In the genomic region with DNA sequence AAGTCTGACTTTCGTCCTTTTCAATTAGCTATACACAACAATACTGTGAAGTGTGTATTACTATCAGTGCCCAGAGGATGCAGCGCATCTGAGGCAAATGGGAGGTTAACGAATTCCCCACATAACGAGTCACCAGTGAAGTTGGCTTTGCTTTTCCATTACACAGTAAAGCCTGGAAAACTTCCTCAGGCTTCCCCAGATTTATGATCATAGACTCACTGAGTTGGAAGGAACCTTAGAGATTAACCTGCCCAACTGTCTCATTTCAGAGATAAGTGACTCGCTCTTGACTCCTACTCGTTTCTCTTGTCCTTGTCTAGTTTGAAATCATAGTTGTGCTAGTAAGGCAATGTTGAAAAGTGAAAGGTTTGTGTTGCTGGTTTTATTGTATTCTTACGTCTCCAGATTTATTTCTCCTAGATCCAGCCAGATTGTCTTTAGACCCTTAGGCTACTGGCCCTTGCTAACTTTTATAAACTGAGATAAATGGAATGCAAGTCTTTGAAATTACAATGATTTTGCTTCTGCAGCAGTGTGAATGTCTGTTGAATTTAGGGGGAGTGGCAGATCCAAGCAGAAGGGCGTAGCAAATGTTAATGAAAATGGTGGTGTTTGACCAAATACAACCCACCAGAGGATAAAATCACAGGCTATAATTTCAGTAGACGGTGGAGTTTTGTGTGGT, we compare ENCODE assay signal across 13 cellular contexts. TPM values are rescaled to one million over a fixed set of nuclear protein-coding genes. Genes with fewer than 3 reads are reported as not detected.
DNase-seq lines count a peak whose midpoint lies in the region; ATAC-seq lines count a peak whose summit lies in the region.
"Had no signal": no experiment of that assay in that cellular context is flagged by ENCODE, and none has a peak within 500 bp of the region (broad histone marks: within the 10 kb centered on the region; RNA-seq: fewer than 3 reads in every experiment).

No MANE protein-coding gene starts in this region.

- no peaks in the 10 kb centered on the region for H3K27me3 ChIP-seq in MG63
- H3K27me3 ChIP-seq: body of pancreas, upper lobe of right lung had no signal

- H3K9me3 ChIP-seq in MG63 = no peaks in the 10 kb centered on the region
- H3K9me3 ChIP-seq: body of pancreas, upper lobe of right lung had no signal

- no peak for ATAC-seq in GM18498 (IDR thresholded peaks at IDR 0.05; ENCODE audit: unreplicated experiment)
- ATAC-seq: body of pancreas, upper lobe of right lung had no signal

- no peaks in the 10 kb centered on the region for H3K36me3 ChIP-seq in MG63
- H3K36me3 ChIP-seq: upper lobe of right lung had no signal

- no peak overlapping the region for H3K4me3 ChIP-seq in MG63
- H3K4me3 ChIP-seq: body of pancreas, upper lobe of right lung had no signal

- DNase-seq in SKM-1 treated with dmso at 0.1 percent for 144 hours (lab: John Stamatoyannopoulos, UW; ENCODE audit: unreplicated experiment) = peak; percentile 25
- no peak for DNase-seq in SKM-1 (lab: John Stamatoyannopoulos, UW; ENCODE audit: unreplicated experiment)
- peak; percentile 59 for DNase-seq in MG63
- DNase-seq in amniotic epithelial cell (ENCODE audit: low read depth) = peak; percentile 97
- peak; percentile 50 for DNase-seq in renal cortical epithelial cell (ENCODE audit: low read depth)
- no peak for DNase-seq in dedifferentiated amniotic fluid mesenchymal stem cell (ENCODE audit: extremely low spot score)
- DNase-seq in cortex of kidney (lab: John Stamatoyannopoulos, UW) = no peak
- DNase-seq: body of pancreas, glutamatergic neuron, naive B cell, NCI-H524 treated with DMSO at 0.1 percent for 48 hours, upper lobe of right lung had no signal

RNA-seq across cellular contexts. Expression of a gene that starts 17.3 kb away (rescaled TPM):
- total RNA-seq in MG63 (2014; rRNA removed; shearing (Covaris generic); ENCODE audit: low replicate concordance) = 0.30 TPM in 1 of 2 replicates, not detected in the other
- total RNA-seq in renal cortical epithelial cell = 6.8 and 8.2 TPM in 2 replicates

Comparison
In these comparisons a context has a peak if more than half of its experiments do, and no peak if none do; other contexts are left out.
1. DNase-seq: peak in SKM-1 treated with dmso at 0.1 percent for 144 hours (single experiment), MG63 (single experiment), amniotic epithelial cell (single experiment) and renal cortical epithelial cell (single experiment); none in SKM-1 (single experiment), dedifferentiated amniotic fluid mesenchymal stem cell (single experiment) and cortex of kidney (single experiment).